Comparison of ENCODE assay signal across 14 cellular contexts in the genomic region with DNA sequence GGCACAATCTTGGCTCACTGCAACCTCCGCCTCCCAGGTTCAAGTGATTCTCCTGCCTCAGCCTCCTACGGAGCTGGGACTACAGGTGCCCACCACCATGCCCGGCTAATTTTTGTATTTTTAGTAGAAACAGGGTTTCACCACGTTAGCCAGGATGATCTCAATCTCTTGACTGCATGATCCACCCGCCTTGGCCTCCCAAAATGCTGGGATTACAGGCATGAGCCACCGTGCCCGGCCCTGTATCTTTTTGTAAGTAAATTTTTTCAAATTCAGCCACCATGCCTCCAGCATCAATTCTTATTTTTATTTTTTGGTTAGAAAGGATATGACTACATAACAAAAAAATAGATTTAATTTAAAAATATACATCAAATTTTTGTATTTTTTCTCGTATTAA. TPM values are rescaled to one million over a fixed set of nuclear protein-coding genes. Genes with fewer than 3 reads are reported as not detected.
"Had no signal": no experiment of that assay in that cellular context is flagged by ENCODE, and none has a peak within 500 bp of the region (broad histone marks: within the 10 kb centered on the region; RNA-seq: fewer than 3 reads in every experiment).

No MANE protein-coding gene starts in this region.

RNA-seq across cellular contexts. Expression of gene DKK2, which starts 36.7 kb away (rescaled TPM):
- total RNA-seq: activated B cell treated with CpG ODN at 0.5 μM for 24 hours; activated CD4-positive, alpha-beta memory T cell treated with anti-CD3 and anti-CD28 coated beads for 36 hours; activated CD4-positive, alpha-beta memory T cell treated with anti-CD3 and anti-CD28 coated beads, Interleukin-2, amount 10 ng/mL, durations not matched to agents 7 days and 5 days; activated CD4-positive, alpha-beta T cell treated with anti-CD3 and anti-CD28 coated beads for 36 hours; activated CD4-positive, alpha-beta T cell treated with anti-CD3 and anti-CD28 coated beads, Interleukin-2, amount 10 ng/mL, durations not matched to agents 24 days and 14 days; activated CD4-positive, alpha-beta T cell treated with anti-CD3 and anti-CD28 coated beads, Interleukin-2, amount 10 ng/mL, durations not matched to agents 7 days and 5 days; activated CD8-positive, alpha-beta memory T cell treated with anti-CD3 and anti-CD28 coated beads for 36 hours; activated CD8-positive, alpha-beta memory T cell treated with anti-CD3 and anti-CD28 coated beads, Interleukin-2, amount 10 ng/mL, durations not matched to agents 7 days and 5 days; activated CD8-positive, alpha-beta T cell treated with anti-CD3 and anti-CD28 coated beads for 36 hours; activated CD8-positive, alpha-beta T cell treated with anti-CD3 and anti-CD28 coated beads, Interleukin-2, amount 10 ng/mL, durations not matched to agents 7 days and 5 days; T-helper 1 cell treated with Interleukin-12 subunit alpha and Interleukin-12 subunit beta and Interleukin-4 antibody, amounts not matched to agents 30 ng/mL and 1 ng/mL, for 36 hours; T-helper 17 cell; T-helper 2 cell treated with Interferon-gamma antibody and Interleukin-4, amounts not matched to agents 100 ng/mL and 5 ng/mL, for 36 hours; WTC11 had no signal
